ENCODE assay signal across 1 cellular context in genomic region chr5:32932231-32932935, GRCh38.
TF ChIP-seq lines count a peak whose summit lies in the region.

No MANE protein-coding gene starts in this region.

TF ChIP-seq in K562, 482 proteins besides CTCF, POLR2A, EP300 and RAD21 (continued from another document):
- no peak for TF ChIP-seq E4F1 (CRISPR knock-in tag; IDR thresholded peaks at IDR 0.05; ENCODE audit: borderline replicate concordance)
- TF ChIP-seq CREB3L1 (IDR thresholded peaks at IDR 0.05; ENCODE audit: borderline replicate concordance, low read depth), result no peak
- no peak for TF ChIP-seq RREB1 (CRISPR knock-in tag; IDR thresholded peaks at IDR 0.05)
- no peak for TF ChIP-seq SRSF9 (IDR thresholded peaks at IDR 0.05; ENCODE audit: borderline replicate concordance, low read depth, low read length)
- no peak for TF ChIP-seq HNRNPH1 (optimal IDR thresholded peaks at IDR 0.05; ENCODE audit: low read depth, low read length)
- no peak for TF ChIP-seq RBM39 (optimal IDR thresholded peaks at IDR 0.05; ENCODE audit: low read depth, low read length)
- TF ChIP-seq SMAD4 (CRISPR knock-in tag; conservative IDR thresholded peaks at IDR 0.05), result no peak
- TF ChIP-seq TSHZ1 (CRISPR knock-in tag; IDR thresholded peaks at IDR 0.05), result no peak
- no peak for TF ChIP-seq POLR2AphosphoS2 (IDR thresholded peaks at IDR 0.05; ENCODE audit: low read length)
- TF ChIP-seq NUFIP1 (IDR thresholded peaks at IDR 0.05; ENCODE audit: partially characterized antibody), result no peak
